ENCODE assay signal across 8 cellular contexts in the genomic region with DNA sequence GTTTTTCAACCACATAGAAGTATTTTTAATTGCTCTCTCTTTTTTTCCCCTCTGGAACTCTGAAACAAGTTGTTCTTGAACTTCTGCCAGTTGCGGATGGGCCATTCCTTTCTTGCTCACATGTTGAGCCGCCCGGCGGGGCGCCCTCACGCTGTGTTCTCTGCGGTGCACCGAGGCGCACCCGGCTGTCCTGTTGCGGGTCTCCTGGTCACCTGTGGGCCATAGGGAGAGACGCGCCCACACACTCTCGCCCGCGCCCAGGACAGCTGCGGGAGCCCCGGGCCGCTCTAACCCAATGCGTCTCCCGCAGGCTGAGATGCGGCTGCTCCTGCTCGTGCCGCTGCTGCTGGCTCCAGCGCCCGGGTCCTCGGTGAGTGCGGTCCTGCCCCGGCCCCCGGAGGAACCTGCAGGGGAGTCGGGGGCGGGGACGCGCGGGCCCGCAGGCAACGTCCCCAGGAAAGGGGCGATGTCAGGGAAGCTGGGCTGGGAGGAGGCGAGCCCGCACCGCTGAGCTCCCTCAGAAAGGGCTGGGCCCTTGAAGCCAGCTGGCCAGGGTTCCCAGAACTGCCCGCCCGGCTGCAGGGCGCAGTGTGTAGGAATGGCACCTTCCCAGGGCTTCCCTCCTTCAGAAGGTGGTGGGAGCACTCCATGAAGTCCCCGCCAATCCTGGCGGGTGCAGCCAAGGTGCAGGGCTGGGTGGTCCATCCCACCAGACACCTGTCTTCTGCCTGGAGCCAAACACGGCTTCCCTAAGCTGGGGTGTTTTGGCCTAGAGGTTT. TPM values are rescaled to one million over a fixed set of nuclear protein-coding genes. Genes with fewer than 3 reads are reported as not detected.
DNase-seq lines count a peak whose midpoint lies in the region; ATAC-seq and TF ChIP-seq lines count a peak whose summit lies in the region.

No MANE protein-coding gene starts in this region.

- DNase-seq in mammary epithelial cell: peak; percentile 32
- no peak for DNase-seq in CD4-positive, alpha-beta T cell
- no peak for DNase-seq in stimulated activated naive CD8-positive, alpha-beta T cell treated with anti-CD3 and anti-CD28 coated beads, Interleukin-15, Interleukin-2, amounts not matched to agents 100 U/mL and 50 U/mL, for 24 hours
- DNase-seq in natural killer cell treated with Interleukin-12 subunit alpha and Interleukin-12 subunit beta and Interleukin-15 and Interleukin-18, amount 100 ng/mL, for 72 hours (ENCODE audit: low spot score): no peak

- in situ Hi-C loops in mammary epithelial cell (cut with MboI; ENCODE audit: low sequenced_read_pairs in 2 of 2): no loop called here

- dilution Hi-C loops in mammary epithelial cell (cut with HindIII; ENCODE audit: low sequenced_read_pairs): no loop called here

- H4K20me1 ChIP-seq in mammary epithelial cell (ENCODE audit: insufficient read depth, low read length): peaks cover 2% of the 10 kb centered on the region

- peaks cover 78% of the 10 kb centered on the region for H3K4me1 Mint-ChIP-seq in stimulated activated memory B cell treated with anti-CD40 and anti-IgM and Interleukin-4, amounts not matched to agents 10 μg/mL and 1 μg/mL and 100 μg/mL, for 72 hours
- peaks cover 6% of the 10 kb centered on the region for H3K4me1 Mint-ChIP-seq in CD4-positive, alpha-beta T cell (ENCODE audit: low read depth)
- H3K4me1 Mint-ChIP-seq in natural killer cell treated with Interleukin-12 subunit alpha and Interleukin-12 subunit beta and Interleukin-15 and Interleukin-18, amount 100 ng/mL, for 72 hours (ENCODE audit: low read depth in 2 of 2): peaks cover 7 to 24% of the 10 kb centered on the region in 2 donors

- CTCF ChIA-PET in mammary epithelial cell (lab: Charles Lee; ENCODE audit: low non-redundant PET): no interaction called here
- CTCF ChIA-PET in CD4-positive, alpha-beta T cell (lab: Charles Lee): no interaction called here

- no peak overlapping the region for H3K9ac ChIP-seq in HUES48 (ENCODE audit: low read depth, low read length)
- no peak overlapping the region for H3K9ac ChIP-seq in mammary epithelial cell (ENCODE audit: insufficient read depth, low read length)
- H3K9ac ChIP-seq in iPS-18a (ENCODE audit: low read length): no peak overlapping the region

- H3K27ac Mint-ChIP-seq in stimulated activated memory B cell treated with anti-CD40 and anti-IgM and Interleukin-4, amounts not matched to agents 10 μg/mL and 1 μg/mL and 100 μg/mL, for 72 hours: no peak overlapping the region
- H3K27ac Mint-ChIP-seq in CD4-positive, alpha-beta T cell: no peak overlapping the region
- no peak overlapping the region for H3K27ac Mint-ChIP-seq in natural killer cell treated with Interleukin-12 subunit alpha and Interleukin-12 subunit beta and Interleukin-15 and Interleukin-18, amount 100 ng/mL, for 72 hours

- peaks cover 81% of the 10 kb centered on the region for H3K27me3 Mint-ChIP-seq in stimulated activated memory B cell treated with anti-CD40 and anti-IgM and Interleukin-4, amounts not matched to agents 10 μg/mL and 1 μg/mL and 100 μg/mL, for 72 hours
- peaks cover 88% of the 10 kb centered on the region for H3K27me3 Mint-ChIP-seq in CD4-positive, alpha-beta T cell
- H3K27me3 Mint-ChIP-seq in natural killer cell treated with Interleukin-12 subunit alpha and Interleukin-12 subunit beta and Interleukin-15 and Interleukin-18, amount 100 ng/mL, for 72 hours: peaks cover 40 to 56% of the 10 kb centered on the region in 2 donors

- H3K9me3 ChIP-seq in HUES48 (ENCODE audit: control insufficient read depth, insufficient read depth, low read length) (no peaks in the 10 kb centered on the region), mammary epithelial cell (replicated peaks; ENCODE audit: insufficient read depth, low read length) (no peaks in the 10 kb centered on the region), iPS-18a (ENCODE audit: control insufficient read depth, low read depth, low read length) (no peaks in the 10 kb centered on the region)
- H3K9me3 ChIP-seq in CD4-positive, alpha-beta T cell (ENCODE audit: control insufficient read depth, low read length): no peaks in the 10 kb centered on the region

- H3K4me3 ChIP-seq in HUES48 (ENCODE audit: low read depth, low read length): peak overlapping the region; percentile 55
- peak overlapping the region in 2 of 3 experiments; percentile 13 to 37 for H3K4me3 ChIP-seq in mammary epithelial cell (replicated peaks in 1 of 3; ENCODE audit: insufficient read depth in 1 of 3, low read depth in 2 of 3, low read length in 3 of 3)
- H3K4me3 ChIP-seq in iPS-18a (ENCODE audit: low read length): peak overlapping the region; percentile 40

- no TSS peak for BruUV-seq in mammary epithelial cell (replicated peaks; lab: Mats Ljungman, UMichigan)

- peak overlapping the region; percentile 54 for H2AFZ ChIP-seq in mammary epithelial cell (ENCODE audit: low read depth, low read length)

- H3K36me3 Mint-ChIP-seq in stimulated activated memory B cell treated with anti-CD40 and anti-IgM and Interleukin-4, amounts not matched to agents 10 μg/mL and 1 μg/mL and 100 μg/mL, for 72 hours: no peaks in the 10 kb centered on the region
- no peaks in the 10 kb centered on the region for H3K36me3 Mint-ChIP-seq in CD4-positive, alpha-beta T cell (ENCODE audit: low read depth)
- H3K36me3 Mint-ChIP-seq in natural killer cell treated with Interleukin-12 subunit alpha and Interleukin-12 subunit beta and Interleukin-15 and Interleukin-18, amount 100 ng/mL, for 72 hours: peaks cover 5% of the 10 kb centered on the region

- H3K79me2 ChIP-seq in mammary epithelial cell (ENCODE audit: insufficient read depth, low read length): no peaks in the 10 kb centered on the region

- no peaks in the 10 kb centered on the region; the same call in 1 of the 2 replicates for H3K36me3 ChIP-seq in HUES48 (ENCODE audit: control insufficient read depth, insufficient read depth, low read length)
- H3K36me3 ChIP-seq in mammary epithelial cell (ENCODE audit: insufficient read depth, low read length): no peaks in the 10 kb centered on the region
- H3K36me3 ChIP-seq in iPS-18a (ENCODE audit: control insufficient read depth, low read depth, low read length): peaks cover 2% of the 10 kb centered on the region

- no peak for TF ChIP-seq CTCF in mammary epithelial cell (conservative IDR thresholded peaks at IDR 0.05 in 1 of 2, IDR thresholded peaks at IDR 0.05 in 1 of 2; ENCODE audit: extremely low read depth in 1 of 2, insufficient read depth in 1 of 2, low read depth in 1 of 2, low read length in 2 of 2)
- TF ChIP-seq CTCF in CD4-positive, alpha-beta T cell (IDR thresholded peaks at IDR 0.05): no peak

- peak overlapping the region; percentile 92 for H3K4me2 ChIP-seq in mammary epithelial cell (ENCODE audit: insufficient read depth, low read depth, low read length)

- H3K4me3 Mint-ChIP-seq in stimulated activated memory B cell treated with anti-CD40 and anti-IgM and Interleukin-4, amounts not matched to agents 10 μg/mL and 1 μg/mL and 100 μg/mL, for 72 hours: peak overlapping the region; percentile 18
- H3K4me3 Mint-ChIP-seq in CD4-positive, alpha-beta T cell: no peak overlapping the region
- H3K4me3 Mint-ChIP-seq in natural killer cell treated with Interleukin-12 subunit alpha and Interleukin-12 subunit beta and Interleukin-15 and Interleukin-18, amount 100 ng/mL, for 72 hours: no peak overlapping the region

- 5% methylated on average over 15 of the region's 47 CpGs for WGBS in mammary epithelial cell (ENCODE audit: low coverage, missing lambda C conversion rate)

- H3K9me3 Mint-ChIP-seq in stimulated activated memory B cell treated with anti-CD40 and anti-IgM and Interleukin-4, amounts not matched to agents 10 μg/mL and 1 μg/mL and 100 μg/mL, for 72 hours: no peaks in the 10 kb centered on the region
- H3K9me3 Mint-ChIP-seq in CD4-positive, alpha-beta T cell: no peaks in the 10 kb centered on the region
- H3K9me3 Mint-ChIP-seq in natural killer cell treated with Interleukin-12 subunit alpha and Interleukin-12 subunit beta and Interleukin-15 and Interleukin-18, amount 100 ng/mL, for 72 hours: no peaks in the 10 kb centered on the region

- POLR2A ChIA-PET in CD4-positive, alpha-beta T cell (lab: Charles Lee): no interaction called here

- H3K27ac ChIP-seq in HUES48 (ENCODE audit: low read depth, low read length) (no peak overlapping the region), mammary epithelial cell (ENCODE audit: insufficient read depth, low read depth, low read length) (no peak overlapping the region), iPS-18a (ENCODE audit: low read length) (no peak overlapping the region)
- H3K27ac ChIP-seq in CD4-positive, alpha-beta T cell (ENCODE audit: low read depth, low read length): no peak overlapping the region

- intact Hi-C loops in mammary epithelial cell (cut with micrococcal nuclease): no loop called here
- intact Hi-C loops in CD4-positive, alpha-beta T cell (cut with DNase I, micrococcal nuclease): no loop called here

- no peak for ATAC-seq in stimulated activated memory B cell treated with anti-CD40 and anti-IgM and Interleukin-4, amounts not matched to agents 10 μg/mL and 1 μg/mL and 100 μg/mL, for 72 hours
- ATAC-seq in CD4-positive, alpha-beta T cell (ENCODE audit: poor library complexity): no peak
- ATAC-seq in stimulated activated naive CD8-positive, alpha-beta T cell treated with anti-CD3 and anti-CD28 coated beads, Interleukin-15, Interleukin-2, amounts not matched to agents 100 U/mL and 50 U/mL, for 24 hours: no peak
- ATAC-seq in GM21447 (IDR thresholded peaks at IDR 0.05; ENCODE audit: unreplicated experiment): no peak
- ATAC-seq in natural killer cell treated with Interleukin-12 subunit alpha and Interleukin-12 subunit beta and Interleukin-15 and Interleukin-18, amount 100 ng/mL, for 72 hours: no peak

- peaks cover 42% of the 10 kb centered on the region for H3K27me3 ChIP-seq in HUES48 (ENCODE audit: control insufficient read depth, insufficient read depth, low read length)
- peaks cover 18% of the 10 kb centered on the region for H3K27me3 ChIP-seq in mammary epithelial cell (ENCODE audit: insufficient read depth, low read length)
- H3K27me3 ChIP-seq in iPS-18a (ENCODE audit: control insufficient read depth, insufficient read depth, low read length): peaks cover 42% of the 10 kb centered on the region
- H3K27me3 ChIP-seq in CD4-positive, alpha-beta T cell (ENCODE audit: control insufficient read depth, insufficient read depth, low read length): peaks cover 78% of the 10 kb centered on the region

- H3K4me1 ChIP-seq in HUES48 (ENCODE audit: control insufficient read depth, insufficient read depth, low read length) (peaks cover 40% of the 10 kb centered on the region), mammary epithelial cell (ENCODE audit: insufficient read depth, low read length) (peaks cover 32% of the 10 kb centered on the region), iPS-18a (ENCODE audit: control insufficient read depth, low read depth, low read length) (peaks cover 34% of the 10 kb centered on the region)

RNA-seq across cellular contexts. Expression of gene PAPLN, which starts 2.3 kb away (rescaled TPM):
- total RNA-seq in mammary epithelial cell: 10 to 100 TPM in 1 of 2 donors, 1 to 10 TPM in 1; 6.0 to 15.0 TPM
- 5.3 TPM for polyA plus RNA-seq in mammary epithelial cell
- polyA minus RNA-seq in mammary epithelial cell: 1.8 TPM
- total RNA-seq in CD4-positive, alpha-beta T cell: under 1 TPM; 0.05 to 0.14 TPM
- total RNA-seq in natural killer cell treated with Interleukin-12 subunit alpha and Interleukin-12 subunit beta and Interleukin-15 and Interleukin-18, amount 100 ng/mL, for 72 hours: under 1 TPM; 0.17 to 0.47 TPM

Comparison
In these comparisons a context has a peak if more than half of its experiments do, and no peak if none do; other contexts are left out.
1. RNA of gene PAPLN, which starts 2.3 kb away (total RNA-seq): 6.0 to 15.0 TPM in mammary epithelial cell; 0.17 to 0.47 TPM in natural killer cell treated with Interleukin-12 subunit alpha and Interleukin-12 subunit beta and Interleukin-15 and Interleukin-18, amount 100 ng/mL, for 72 hours and 0.05 to 0.14 TPM in CD4-positive, alpha-beta T cell; every median in the first group is over 4 times any median in the second.
2. Peak in every context shown above with its lines, with median percentiles within 50 percentile points of each other: H3K4me3 ChIP-seq.